Comparison of ENCODE assay signal across 8 cellular contexts in genomic region chr11:18239655-18240054, GRCh38. TPM values are rescaled to one million over a fixed set of nuclear protein-coding genes. Genes with fewer than 3 reads are reported as not detected.
"Had no signal": no experiment of that assay in that cellular context is flagged by ENCODE, and none has a peak within 500 bp of the region (broad histone marks: within the 10 kb centered on the region; RNA-seq: fewer than 3 reads in every experiment).

No MANE protein-coding gene starts in this region.

- DNase-seq: IMR-90, KBM-7 had no signal

- H3K4me3 Mint-ChIP-seq: IgD-negative memory B cell had no signal

- H3K27ac ChIP-seq: HL-60 had no signal

- ATAC-seq: K562 had no signal

- H3K9me3 Mint-ChIP-seq: IgD-negative memory B cell had no signal

- H3K4me3 ChIP-seq: K562 had no signal

- H3K27ac Mint-ChIP-seq: IgD-negative memory B cell had no signal

- FAIRE-seq: HTR-8/SVneo, K562 had no signal

RNA-seq across cellular contexts. Expression of gene SAA4, which starts 3.1 kb away (rescaled TPM):
- total RNA-seq: HT-29, HT1080, IMR-90, K562 had no signal
- polyA plus RNA-seq: IgD-negative memory B cell, IMR-90, K562 had no signal

RNA-seq across cellular contexts. Expression of gene SAA2, which starts 8.8 kb away (rescaled TPM):
- total RNA-seq: HT-29, IMR-90 had no signal
- polyA plus RNA-seq: IMR-90, K562 had no signal

RNA-seq across cellular contexts. Expression of gene SAA1, which starts 26.4 kb away (rescaled TPM):
- total RNA-seq: HT-29, IMR-90 had no signal
- polyA plus RNA-seq: IgD-negative memory B cell, IMR-90, K562 had no signal
